In the genomic region with DNA sequence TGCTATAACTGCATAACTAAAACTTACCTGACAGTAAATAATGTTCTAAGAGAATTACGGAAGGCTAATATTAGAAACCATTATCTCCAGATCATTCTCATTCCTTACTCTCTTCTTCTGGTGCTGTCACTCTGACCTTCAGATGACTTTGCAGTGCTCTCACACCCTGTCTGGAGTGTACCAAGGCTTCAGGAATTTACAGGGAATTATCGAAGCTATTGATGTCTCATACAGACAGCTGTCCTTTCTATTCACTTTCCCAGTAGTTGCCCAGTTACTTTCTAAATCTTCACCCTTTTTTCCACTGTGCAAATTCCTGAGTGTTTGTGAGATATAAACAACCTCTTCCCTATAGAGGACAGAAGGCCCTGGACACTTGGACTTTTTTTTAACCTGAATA, we compare ENCODE assay signal across 14 cellular contexts.
DNase-seq lines count a peak whose midpoint lies in the region; ATAC-seq and TF ChIP-seq lines count a peak whose summit lies in the region.
"Had no signal": no experiment of that assay in that cellular context is flagged by ENCODE, and none has a peak within 500 bp of the region (broad histone marks: within the 10 kb centered on the region; RNA-seq: fewer than 3 reads in every experiment).

No MANE protein-coding gene starts in this region.

- no peak overlapping the region for H3K4me3 Mint-ChIP-seq in mesothelial cell of epicardium
- H3K4me3 Mint-ChIP-seq in neural crest cell: no peak overlapping the region
- H3K4me3 Mint-ChIP-seq: CD4-positive, alpha-beta T cell had no signal

- WGBS in stomach, 5 donors: 55 to 74% (median 60%) methylated on average over 2 of the region's 2 CpGs

- peaks cover 14% of the 10 kb centered on the region for H3K9me3 Mint-ChIP-seq in mesothelial cell of epicardium
- no peaks in the 10 kb centered on the region for H3K9me3 Mint-ChIP-seq in neural crest cell

- intact Hi-C loops in stomach (cut with DNase I; ENCODE audit: low total_unique reads): no loop called here

- H3K27ac Mint-ChIP-seq in mesothelial cell of epicardium: peak overlapping the region; percentile 66
- H3K27ac Mint-ChIP-seq in neural crest cell (ENCODE audit: unreplicated experiment): peak overlapping the region; percentile 54
- H3K27ac Mint-ChIP-seq: CD4-positive, alpha-beta T cell had no signal

- no peak for TF ChIP-seq EP300 in stomach (IDR thresholded peaks at IDR 0.05)

- peaks cover 14% of the 10 kb centered on the region for H3K4me1 ChIP-seq in SJCRH30
- no peaks in the 10 kb centered on the region for H3K4me1 ChIP-seq in stomach
- H3K4me1 ChIP-seq: Caco-2, HAP-1 had no signal

- DNase-seq in SJCRH30 (peak; percentile 13 to 32), mesothelial cell of epicardium (ENCODE audit: low spot score in 2 of 2, unreplicated experiment in 2 of 2) (no peak), neural crest cell (ENCODE audit: low read depth, low spot score) (no peak), stomach (no peak), HCEC 1CT (no peak)
- DNase-seq: ACHN; AML-193; Caco-2; CD4-positive, alpha-beta T cell; GM23248 had no signal

- H3K9me3 ChIP-seq in SJCRH30 (replicated peaks) (no peaks in the 10 kb centered on the region; the same call in 1 of the 2 replicates), stomach (no peaks in the 10 kb centered on the region)
- H3K9me3 ChIP-seq: Caco-2, HAP-1 had no signal

- peaks cover 13% of the 10 kb centered on the region for H3K4me1 Mint-ChIP-seq in mesothelial cell of epicardium
- no peaks in the 10 kb centered on the region for H3K4me1 Mint-ChIP-seq in neural crest cell

- no peaks in the 10 kb centered on the region for H3K27me3 Mint-ChIP-seq in mesothelial cell of epicardium (ENCODE audit: low read depth)
- H3K27me3 Mint-ChIP-seq in neural crest cell (ENCODE audit: low read depth): no peaks in the 10 kb centered on the region
- H3K27me3 Mint-ChIP-seq: CD4-positive, alpha-beta T cell had no signal

- H3K4me3 ChIP-seq in SJCRH30 (no peak overlapping the region), stomach (no peak overlapping the region)
- H3K4me3 ChIP-seq: GM23248, HAP-1 had no signal

- TF ChIP-seq POLR2A in stomach (IDR thresholded peaks at IDR 0.05): no peak

- H3K36me3 Mint-ChIP-seq in mesothelial cell of epicardium: peaks cover 7% of the 10 kb centered on the region
- H3K36me3 Mint-ChIP-seq in neural crest cell (ENCODE audit: low read depth): no peaks in the 10 kb centered on the region

- no peak for ATAC-seq in activated CD4-positive, CD25-positive, alpha-beta regulatory T cell treated with anti-CD3 and anti-CD28 coated beads, Interleukin-2, amount 50 U/mL, for 24 hours

- H3K27ac ChIP-seq in SJCRH30 (peak overlapping the region; percentile 4; the same call in 1 of the 2 replicates), stomach (no peak overlapping the region)
- H3K27ac ChIP-seq: C4-2B, GM23248, HL-60 had no signal

- TF ChIP-seq CTCF in mesothelial cell of epicardium (IDR thresholded peaks at IDR 0.05; ENCODE audit: unreplicated experiment) (no peak), neural crest cell (conservative IDR thresholded peaks at IDR 0.05) (no peak), stomach (IDR thresholded peaks at IDR 0.05) (no peak)

- H3K27me3 ChIP-seq in SJCRH30 (no peaks in the 10 kb centered on the region), stomach (no peaks in the 10 kb centered on the region)

- no peaks in the 10 kb centered on the region for H3K36me3 ChIP-seq in SJCRH30
- H3K36me3 ChIP-seq in stomach: no peaks in the 10 kb centered on the region
- H3K36me3 ChIP-seq: HAP-1 had no signal

Comparison
In these comparisons a context has a peak if more than half of its experiments do, and no peak if none do; other contexts are left out.
1. DNase-seq: peak in SJCRH30 (2 of 2); none in mesothelial cell of epicardium (0 of 2), neural crest cell (single experiment), stomach (single experiment) and HCEC 1CT (single experiment).